10 cellular contexts compared by ENCODE assay signal in genomic region chr9:16824545-16825041, GRCh38. TPM values are rescaled to one million over a fixed set of nuclear protein-coding genes. Genes with fewer than 3 reads are reported as not detected.
A peak's percentile ranks its signal among the peaks of the same experiment; 100 is the strongest.
DNase-seq lines count a peak whose midpoint lies in the region; ATAC-seq, FAIRE-seq and TF ChIP-seq lines count a peak whose summit lies in the region.
"Had no signal": no experiment of that assay in that cellular context is flagged by ENCODE, and none has a peak within 500 bp of the region (broad histone marks: within the 10 kb centered on the region; RNA-seq: fewer than 3 reads in every experiment).

No MANE protein-coding gene starts in this region.

- H3K27ac Mint-ChIP-seq in mesothelial cell of epicardium, result peak overlapping the region; percentile 86

- peaks cover 63% of the 10 kb centered on the region for H3K4me1 Mint-ChIP-seq in mesothelial cell of epicardium

- ATAC-seq in HG03378 (IDR thresholded peaks at IDR 0.05; ENCODE audit: unreplicated experiment) (no peak), GM21576 (IDR thresholded peaks at IDR 0.05; ENCODE audit: unreplicated experiment) (no peak), psoas muscle (no peak)
- ATAC-seq: activated CD4-positive, CD25-positive, alpha-beta regulatory T cell treated with anti-CD3 and anti-CD28 coated beads, Interleukin-2, amount 50 U/mL, for 24 hours had no signal

- TF ChIP-seq CTCF in bronchial epithelial cell (IDR thresholded peaks at IDR 0.05; ENCODE audit: insufficient read depth, low read length, severe bottlenecking) (no peak), mesothelial cell of epicardium (IDR thresholded peaks at IDR 0.05; ENCODE audit: unreplicated experiment) (no peak), psoas muscle (IDR thresholded peaks at IDR 0.05) (no peak), right atrium auricular region (IDR thresholded peaks at IDR 0.05) (no peak)

- intact Hi-C loops in psoas muscle (cut with DNase I), result no loop called here

- no peaks in the 10 kb centered on the region for H3K4me1 ChIP-seq in psoas muscle
- H3K4me1 ChIP-seq in right atrium auricular region, result peaks cover 0 to 18% of the 10 kb centered on the region in 2 donors

- H3K9me3 ChIP-seq in psoas muscle, result no peaks in the 10 kb centered on the region
- no peaks in the 10 kb centered on the region for H3K9me3 ChIP-seq in right atrium auricular region

- no peaks in the 10 kb centered on the region for H3K9me3 Mint-ChIP-seq in mesothelial cell of epicardium
- H3K9me3 Mint-ChIP-seq: brain had no signal

- H3K27ac ChIP-seq in psoas muscle, result no peak overlapping the region
- H3K27ac ChIP-seq in right atrium auricular region, result no peak overlapping the region

- WGBS in psoas muscle, 3 donors, result 43 to 66% (median 45%) methylated on average over 4 of the region's 4 CpGs

- no peak overlapping the region for H3K4me3 Mint-ChIP-seq in mesothelial cell of epicardium

- no peaks in the 10 kb centered on the region for H3K36me3 ChIP-seq in bronchial epithelial cell (ENCODE audit: control insufficient read depth, insufficient read depth, low read length)
- H3K36me3 ChIP-seq in psoas muscle (ENCODE audit: insufficient read depth in 1 of 2, low read depth in 1 of 2), result no peaks in the 10 kb centered on the region
- no peaks in the 10 kb centered on the region for H3K36me3 ChIP-seq in right atrium auricular region

- H3K27me3 ChIP-seq in bronchial epithelial cell (ENCODE audit: control insufficient read depth, insufficient read depth, low read length) (no peaks in the 10 kb centered on the region), psoas muscle (ENCODE audit: insufficient read depth in 3 of 3, low read length in 2 of 3) (no peaks in the 10 kb centered on the region), right atrium auricular region (no peaks in the 10 kb centered on the region)

- DNase-seq in DMS153 treated with DMSO at 0.1 percent for 48 hours (lab: John Stamatoyannopoulos, UW; ENCODE audit: unreplicated experiment) (peak; percentile 92), NCI-H2081 treated with DMSO at 0.1 percent for 48 hours (lab: John Stamatoyannopoulos, UW) (peak; percentile 28), bronchial epithelial cell (ENCODE audit: low read depth) (peak; percentile 88), mesothelial cell of epicardium (ENCODE audit: low spot score in 2 of 2, unreplicated experiment in 2 of 2) (no peak), psoas muscle (no peak), right atrium auricular region (ENCODE audit: low spot score) (no peak)

- peak; percentile 36 for FAIRE-seq in bronchial epithelial cell (lab: Jason Lieb, UNC)

- H3K36me3 Mint-ChIP-seq in mesothelial cell of epicardium, result peaks cover 2% of the 10 kb centered on the region
- H3K36me3 Mint-ChIP-seq: brain had no signal

- H3K4me3 ChIP-seq in bronchial epithelial cell (ENCODE audit: low read depth, low read length) (no peak overlapping the region), psoas muscle (no peak overlapping the region), right atrium auricular region (no peak overlapping the region)

- H3K27me3 Mint-ChIP-seq in mesothelial cell of epicardium (ENCODE audit: low read depth), result no peaks in the 10 kb centered on the region

RNA-seq across cellular contexts. Expression of gene BNC2, which starts 45.9 kb away (rescaled TPM):
- total RNA-seq in bronchial epithelial cell (under 0.01 TPM in 1 of 2 replicates, not detected in the other), mesothelial cell of epicardium (45.1 to 52.1 TPM (median 46.4 TPM) in 3 replicates), psoas muscle (100 to 1,000 TPM in 2 of 4 donors, 10 to 100 TPM in 2; 44.1 to 168 (median 92.9) TPM), right atrium auricular region (10 to 100 TPM; 68.3 to 77.6 TPM)
- 1 to 10 TPM; 1.3 to 3.4 (median 1.3) TPM for polyA plus RNA-seq in psoas muscle

Comparison
In these comparisons a context has a peak if more than half of its experiments do, and no peak if none do; other contexts are left out.
1. DNase-seq: peak in DMS153 treated with DMSO at 0.1 percent for 48 hours (single experiment), NCI-H2081 treated with DMSO at 0.1 percent for 48 hours (single experiment) and bronchial epithelial cell (single experiment); none in mesothelial cell of epicardium (0 of 2), psoas muscle (0 of 2) and right atrium auricular region (single experiment).
2. RNA of gene BNC2, which starts 45.9 kb away (total RNA-seq): 44.1 to 168 TPM in psoas muscle, 68.3 to 77.6 TPM in right atrium auricular region and 45.1 to 52.1 TPM in mesothelial cell of epicardium; under 0.01 TPM in bronchial epithelial cell; every median in the first group is over 10 times any median in the second.